23 cellular contexts compared by ENCODE assay signal in the genomic region with DNA sequence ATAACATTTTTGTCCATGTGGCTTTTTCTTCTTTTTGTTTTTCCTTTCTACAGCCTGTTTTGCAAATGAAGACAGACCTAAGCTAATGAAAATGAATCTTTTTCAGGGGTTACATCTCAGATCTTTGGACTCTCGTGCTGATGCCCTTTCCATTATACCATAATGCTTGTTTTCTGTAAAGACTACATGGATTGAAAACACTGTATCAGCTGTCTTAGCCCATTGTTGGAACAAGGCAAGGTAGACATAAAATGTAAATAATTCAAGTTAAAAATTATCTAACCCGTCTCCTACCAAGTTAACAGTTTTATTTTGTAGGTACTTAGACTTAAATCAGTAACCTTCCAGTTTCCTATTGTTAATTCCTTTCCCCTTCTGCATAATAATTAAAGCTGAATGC.
"Had no signal": no experiment of that assay in that cellular context is flagged by ENCODE, and none has a peak within 500 bp of the region (broad histone marks: within the 10 kb centered on the region; RNA-seq: fewer than 3 reads in every experiment).

No MANE protein-coding gene starts in this region.

- H3K27me3 Mint-ChIP-seq: activated B cell treated with CpG ODN at 0.5 μM for 24 hours; activated CD4-positive, alpha-beta memory T cell treated with anti-CD3 and anti-CD28 coated beads for 36 hours; activated CD4-positive, alpha-beta T cell treated with anti-CD3 and anti-CD28 coated beads, Interleukin-2, amount 10 ng/mL, durations not matched to agents 7 days and 5 days; activated naive CD8-positive, alpha-beta T cell treated with anti-CD3 and anti-CD28 coated beads, Interleukin-2, amount 50 U/mL, for 24 hours had no signal

- DNase-seq: activated B cell treated with CpG ODN at 0.5 μM for 24 hours; activated CD4-positive, alpha-beta memory T cell treated with anti-CD3 and anti-CD28 coated beads for 36 hours; activated CD4-positive, alpha-beta T cell treated with anti-CD3 and anti-CD28 coated beads for 1 hour; activated CD4-positive, alpha-beta T cell treated with anti-CD3 and anti-CD28 coated beads, Interleukin-2, amount 10 ng/mL, durations not matched to agents 7 days and 5 days; activated CD8-positive, alpha-beta memory T cell treated with anti-CD3 and anti-CD28 coated beads for 24 hours; activated gamma-delta T cell; activated naive CD4-positive, alpha-beta T cell treated with anti-CD3 and anti-CD28 coated beads for 36 hours; activated naive CD8-positive, alpha-beta T cell treated with anti-CD3 and anti-CD28 coated beads, Interleukin-2, amount 50 U/mL, for 24 hours; activated T-cell treated with anti-CD3 and anti-CD28 coated beads, Interleukin-2, amount 50 U/mL, for 4 hours; brain microvascular endothelial cell; MM.1S; NCI-H1105; NCI-H1436; NCI-H1694 treated with DMSO at 0.1 percent for 48 hours; NCI-H2081; NCI-H510A treated with DMSO at 0.1 percent for 48 hours; NCI-H69; SW 1271 had no signal

- H3K9me3 ChIP-seq: Peyer's patch, SJSA1 had no signal

- H3K36me3 ChIP-seq: brain microvascular endothelial cell, cardiac muscle cell, Peyer's patch, SJSA1 had no signal

- H3K27me3 ChIP-seq: brain microvascular endothelial cell, cardiac muscle cell, Peyer's patch, SJSA1 had no signal

- H3K9me3 Mint-ChIP-seq: activated B cell treated with CpG ODN at 0.5 μM for 24 hours; activated CD4-positive, alpha-beta memory T cell treated with anti-CD3 and anti-CD28 coated beads for 36 hours; activated CD4-positive, alpha-beta T cell treated with anti-CD3 and anti-CD28 coated beads, Interleukin-2, amount 10 ng/mL, durations not matched to agents 7 days and 5 days; activated naive CD4-positive, alpha-beta T cell treated with anti-CD3 and anti-CD28 coated beads for 36 hours; activated naive CD8-positive, alpha-beta T cell treated with anti-CD3 and anti-CD28 coated beads, Interleukin-2, amount 50 U/mL, for 24 hours; activated T-cell treated with anti-CD3 and anti-CD28 coated beads, Interleukin-2, amount 50 U/mL, for 4 hours had no signal

- H3K4me3 ChIP-seq: cardiac muscle cell, Peyer's patch, SJSA1 had no signal

- ATAC-seq: activated naive CD8-positive, alpha-beta T cell treated with anti-CD3 and anti-CD28 coated beads, Interleukin-2, amount 50 U/mL, for 24 hours; activated T-cell treated with anti-CD3 and anti-CD28 coated beads, Interleukin-2, amount 50 U/mL, for 4 hours; SK-N-SH treated with all-trans-retinoic acid at 6 μM for 48 hours had no signal

- H3K36me3 Mint-ChIP-seq: activated CD4-positive, alpha-beta memory T cell treated with anti-CD3 and anti-CD28 coated beads for 36 hours had no signal

- H3K4me3 Mint-ChIP-seq: activated B cell treated with CpG ODN at 0.5 μM for 24 hours; activated CD4-positive, alpha-beta memory T cell treated with anti-CD3 and anti-CD28 coated beads for 36 hours; activated CD4-positive, alpha-beta T cell treated with anti-CD3 and anti-CD28 coated beads, Interleukin-2, amount 10 ng/mL, durations not matched to agents 7 days and 5 days; activated naive CD4-positive, alpha-beta T cell treated with anti-CD3 and anti-CD28 coated beads for 36 hours; activated naive CD8-positive, alpha-beta T cell treated with anti-CD3 and anti-CD28 coated beads, Interleukin-2, amount 50 U/mL, for 24 hours; activated T-cell treated with anti-CD3 and anti-CD28 coated beads, Interleukin-2, amount 50 U/mL, for 4 hours had no signal

- H3K27ac Mint-ChIP-seq: activated B cell treated with CpG ODN at 0.5 μM for 24 hours; activated CD4-positive, alpha-beta memory T cell treated with anti-CD3 and anti-CD28 coated beads for 36 hours; activated CD4-positive, alpha-beta T cell treated with anti-CD3 and anti-CD28 coated beads, Interleukin-2, amount 10 ng/mL, durations not matched to agents 7 days and 5 days; activated naive CD4-positive, alpha-beta T cell treated with anti-CD3 and anti-CD28 coated beads for 36 hours; activated naive CD8-positive, alpha-beta T cell treated with anti-CD3 and anti-CD28 coated beads, Interleukin-2, amount 50 U/mL, for 24 hours had no signal

- H3K27ac ChIP-seq: brain microvascular endothelial cell, cardiac muscle cell, Peyer's patch, RWPE1, SJSA1 had no signal
